21 cellular contexts compared by ENCODE assay signal in genomic region chr2:52336951-52337350, GRCh38.
DNase-seq lines count a peak whose midpoint lies in the region; ATAC-seq and TF ChIP-seq lines count a peak whose summit lies in the region.
"Had no signal": no experiment of that assay in that cellular context is flagged by ENCODE, and none has a peak within 500 bp of the region (broad histone marks: within the 10 kb centered on the region; RNA-seq: fewer than 3 reads in every experiment).

No MANE protein-coding gene starts in this region.

- H4K5ac ChIP-seq in H9 (ENCODE audit: insufficient read length, low read depth, low read length), result no peak overlapping the region

- no peaks in the 10 kb centered on the region for H3K27me3 Mint-ChIP-seq in H9 (ENCODE audit: low read depth)
- no peaks in the 10 kb centered on the region for H3K27me3 Mint-ChIP-seq in activated T-cell treated with anti-CD3 and anti-CD28 coated beads, Interleukin-2, amount 50 U/mL, for 72 hours (ENCODE audit: low read depth)
- H3K27me3 Mint-ChIP-seq: CD4-positive, alpha-beta T cell; IgD-negative memory B cell had no signal

- H3K36me3 Mint-ChIP-seq in H9 (ENCODE audit: insufficient read depth in 1 of 3, low read depth in 3 of 3), result no peaks in the 10 kb centered on the region; a peak in 1 of 7 replicates
- no peaks in the 10 kb centered on the region for H3K36me3 Mint-ChIP-seq in activated T-cell treated with anti-CD3 and anti-CD28 coated beads, Interleukin-2, amount 50 U/mL, for 72 hours (ENCODE audit: insufficient read depth in 2 of 2)
- H3K36me3 Mint-ChIP-seq: IgD-negative memory B cell had no signal

- no peaks in the 10 kb centered on the region for H3K9me3 Mint-ChIP-seq in H9
- H3K9me3 Mint-ChIP-seq in activated T-cell treated with anti-CD3 and anti-CD28 coated beads, Interleukin-2, amount 50 U/mL, for 72 hours, result peaks cover 2 to 6% of the 10 kb centered on the region in 2 donors

- no peaks in the 10 kb centered on the region for H3K27me3 ChIP-seq in H9 (ENCODE audit: insufficient read depth, low read length)
- H3K27me3 ChIP-seq: Peyer's patch had no signal

- no peak overlapping the region for H4K91ac ChIP-seq in H9 (ENCODE audit: insufficient read length, low read depth, low read length)

- no peak overlapping the region for H4K8ac ChIP-seq in H9 (replicated peaks; ENCODE audit: insufficient read length, low read depth, low read length)

- peak overlapping the region; percentile 58 for H3K18ac ChIP-seq in H9 (ENCODE audit: insufficient read length, low read depth, low read length)

- no CpG with 5 or more reads among the region's 2 CpGs for WGBS in H9 (ENCODE audit: extremely low coverage, insufficient read length, low lambda C conversion rate)

- H2BK5ac ChIP-seq in H9 (ENCODE audit: insufficient read length, low read length), result no peak overlapping the region

- H4K20me1 ChIP-seq in H9 (ENCODE audit: control insufficient read depth, insufficient read depth, insufficient read length), result no peaks in the 10 kb centered on the region

- no peak for TF ChIP-seq CTCF in H9 (conservative IDR thresholded peaks at IDR 0.05)

- no peak for ATAC-seq in GM19463 (IDR thresholded peaks at IDR 0.05; ENCODE audit: unreplicated experiment)
- ATAC-seq in activated T-cell treated with anti-CD3 and anti-CD28 coated beads, Interleukin-2, amount 50 U/mL, for 72 hours (replicated peaks in 1 of 2), result no peak
- no peak for ATAC-seq in GM21515 (IDR thresholded peaks at IDR 0.05; ENCODE audit: unreplicated experiment)
- ATAC-seq in HG03159 (IDR thresholded peaks at IDR 0.05; ENCODE audit: unreplicated experiment), result no peak
- ATAC-seq: A549 had no signal

- H3K23ac ChIP-seq in H9 (ENCODE audit: insufficient read length, low read depth, low read length), result no peak overlapping the region

- no peaks in the 10 kb centered on the region for H3K79me1 ChIP-seq in H9 (ENCODE audit: insufficient read depth, low read depth, low read length, poor library complexity, severe bottlenecking)

- no peak overlapping the region for H3K14ac ChIP-seq in H9 (ENCODE audit: insufficient read depth, low read length)

- H2BK15ac ChIP-seq in H9 (ENCODE audit: low read depth, low read length), result no peak overlapping the region

- H3K9me3 ChIP-seq in H9 (ENCODE audit: control insufficient read depth, low read depth, low read length), result no peaks in the 10 kb centered on the region
- H3K9me3 ChIP-seq: Caco-2, Peyer's patch had no signal

- H3K27ac Mint-ChIP-seq in H9, result peak overlapping the region in 2 of 3 experiments; percentile 90 to 91; a peak in 5 of 7 replicates
- H3K27ac Mint-ChIP-seq in activated T-cell treated with anti-CD3 and anti-CD28 coated beads, Interleukin-2, amount 50 U/mL, for 72 hours, result no peak overlapping the region
- H3K27ac Mint-ChIP-seq: CD4-positive, alpha-beta T cell; IgD-negative memory B cell had no signal

- H2AK5ac ChIP-seq in H9 (ENCODE audit: insufficient read length, low read length), result peak overlapping the region; percentile 65

- H3K4me1 Mint-ChIP-seq in H9, result peaks cover 28 to 39% of the 10 kb centered on the region in 2 experiments
- H3K4me1 Mint-ChIP-seq in activated T-cell treated with anti-CD3 and anti-CD28 coated beads, Interleukin-2, amount 50 U/mL, for 72 hours (ENCODE audit: low read depth), result no peaks in the 10 kb centered on the region
- H3K4me1 Mint-ChIP-seq: IgD-negative memory B cell had no signal

- H2AFZ ChIP-seq in H9 (ENCODE audit: low read length), result no peak overlapping the region

- no peak overlapping the region for H3K4me2 ChIP-seq in H9 (ENCODE audit: insufficient read depth, insufficient read length, low read length)
- H3K4me2 ChIP-seq: A549 had no signal

- DNase-seq in H9 (no peak), LoVo (ENCODE audit: low spot score) (peak; percentile 3), fibroblast of gingiva (ENCODE audit: low read depth) (peak; percentile 62), myocyte (ENCODE audit: low read depth) (peak; percentile 2)
- no peak for DNase-seq in activated T-cell treated with anti-CD3 and anti-CD28 coated beads, Interleukin-2, amount 50 U/mL, for 72 hours
- DNase-seq: Caco-2; CD4-positive, alpha-beta T cell; GF-D8; Kasumi-1; NCI-H1105 treated with DMSO at 0.1 percent for 48 hours; NCI-H1694; NCI-H2081 treated with DMSO at 0.1 percent for 48 hours; NCI-H748 treated with DMSO at 0.1 percent for 48 hours; NK-92 treated with Interleukin-12 subunit alpha and Interleukin-12 subunit beta, amount 100 ng/mL, for 24 hours; Peyer's patch had no signal

- no peaks in the 10 kb centered on the region for H3K79me2 ChIP-seq in H9 (ENCODE audit: insufficient read depth, low read length)

- H2BK20ac ChIP-seq in H9 (ENCODE audit: low read depth, low read length, poor library complexity, severe bottlenecking), result peak overlapping the region; percentile 75

- no peak overlapping the region for H3K56ac ChIP-seq in H9 (ENCODE audit: insufficient read length, low read depth, low read length)

- no peaks in the 10 kb centered on the region for H3K23me2 ChIP-seq in H9 (ENCODE audit: insufficient read length, low read depth, low read length, poor library complexity, severe bottlenecking)

- H3T11ph ChIP-seq in H9 (ENCODE audit: low read length), result peak overlapping the region; percentile 2

- no peak overlapping the region for H3K4me3 Mint-ChIP-seq in H9
- H3K4me3 Mint-ChIP-seq in activated T-cell treated with anti-CD3 and anti-CD28 coated beads, Interleukin-2, amount 50 U/mL, for 72 hours, result no peak overlapping the region
- H3K4me3 Mint-ChIP-seq: CD4-positive, alpha-beta T cell; IgD-negative memory B cell had no signal

- H3K4ac ChIP-seq in H9 (ENCODE audit: low read depth, low read length), result no peak overlapping the region

- H2BK120ac ChIP-seq in H9 (ENCODE audit: low read depth, low read length, poor library complexity, severe bottlenecking), result no peak overlapping the region

- no peak overlapping the region for H3K9ac ChIP-seq in H9 (ENCODE audit: extremely low read depth, insufficient read length, low read length)

- H2BK12ac ChIP-seq in H9 (ENCODE audit: insufficient read length, low read depth, low read length), result peak overlapping the region; percentile 67

- H3K4me1 ChIP-seq in H9 (ENCODE audit: insufficient read depth, low read length), result peaks cover 14% of the 10 kb centered on the region; the same call in 1 of the 2 replicates
- H3K4me1 ChIP-seq: A549, Caco-2, Peyer's patch had no signal

- peak overlapping the region; percentile 68 for H3K27ac ChIP-seq in H9 (ENCODE audit: insufficient read length, low read depth, low read length)
- H3K27ac ChIP-seq: A549, Peyer's patch, SK-N-MC had no signal

Comparison
In these comparisons a context has a peak if more than half of its experiments do, and no peak if none do; other contexts are left out.
1. DNase-seq: peak in LoVo (single experiment), fibroblast of gingiva (single experiment) and myocyte (single experiment); none in H9 (single experiment) and activated T-cell treated with anti-CD3 and anti-CD28 coated beads, Interleukin-2, amount 50 U/mL, for 72 hours (0 of 2).